In the genomic region with DNA sequence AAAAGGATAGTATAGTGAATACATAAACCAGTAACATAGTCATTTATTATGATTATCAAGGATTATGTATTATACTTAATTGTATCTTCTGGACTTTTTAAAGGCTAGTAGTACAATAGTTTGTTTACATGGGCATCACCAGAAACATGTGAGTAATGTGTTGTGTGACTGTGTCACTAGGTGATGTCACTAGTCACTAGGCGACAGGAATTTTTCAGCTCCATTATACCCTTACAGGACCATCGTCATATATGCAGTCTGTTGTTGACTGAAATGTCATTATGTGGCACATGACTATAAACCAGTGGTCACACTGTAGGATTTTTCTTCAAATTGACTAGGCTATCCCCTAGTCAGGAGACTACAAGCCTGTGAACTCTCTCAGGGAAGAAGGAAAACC, we compare ENCODE assay signal across 26 cellular contexts.
"Had no signal": no experiment of that assay in that cellular context is flagged by ENCODE, and none has a peak within 500 bp of the region (broad histone marks: within the 10 kb centered on the region; RNA-seq: fewer than 3 reads in every experiment).

No MANE protein-coding gene starts in this region.

- FAIRE-seq: endometrium, frontal cortex had no signal

- DNase-seq: cortex of kidney; effector memory CD8-positive, alpha-beta T cell; erythroblast; esophagus squamous epithelium; hypothalamus; immature natural killer cell; islet precursor cell; kidney glomerular epithelial cell; left ventricle myocardium superior; lower lobe of right lung; naive thymus-derived CD8-positive, alpha-beta T cell; occipital lobe; ovary; posterior cingulate gyrus; psoas muscle; right cardiac atrium; spleen; stimulated activated naive CD4-positive, alpha-beta T cell; stimulated activated naive CD8-positive, alpha-beta T cell treated with anti-CD3 and anti-CD28 coated beads, Interleukin-15, amount 100 ng/mL, for 72 hours; transverse colon; upper lobe of right lung; uterus had no signal

- H3K27me3 ChIP-seq: esophagus squamous epithelium, ovary, spleen, suprapubic skin, transverse colon, upper lobe of right lung, uterus had no signal

- H3K4me3 ChIP-seq: esophagus squamous epithelium, lower lobe of right lung, ovary, psoas muscle, skin epidermis, spleen, suprapubic skin, transverse colon, upper lobe of right lung, uterus had no signal

- ATAC-seq: effector memory CD8-positive, alpha-beta T cell; left ventricle myocardium superior; lower lobe of right lung; naive thymus-derived CD8-positive, alpha-beta T cell; psoas muscle; right cardiac atrium; stimulated activated naive CD8-positive, alpha-beta T cell treated with anti-CD3 and anti-CD28 coated beads, Interleukin-15, amount 100 ng/mL, for 72 hours; upper lobe of right lung had no signal

- H3K27ac Mint-ChIP-seq: effector memory CD8-positive, alpha-beta T cell; immature natural killer cell; naive thymus-derived CD8-positive, alpha-beta T cell; stimulated activated naive CD8-positive, alpha-beta T cell treated with anti-CD3 and anti-CD28 coated beads, Interleukin-15, amount 100 ng/mL, for 72 hours had no signal

- H3K36me3 ChIP-seq: esophagus squamous epithelium, lower lobe of right lung, ovary, spleen, suprapubic skin, transverse colon, upper lobe of right lung, uterus had no signal

- H3K27me3 Mint-ChIP-seq: effector memory CD8-positive, alpha-beta T cell; naive thymus-derived CD8-positive, alpha-beta T cell; stimulated activated naive CD8-positive, alpha-beta T cell treated with anti-CD3 and anti-CD28 coated beads, Interleukin-15, amount 100 ng/mL, for 72 hours had no signal

- H3K27ac ChIP-seq: esophagus squamous epithelium, lower lobe of right lung, ovary, psoas muscle, skin epidermis, spleen, suprapubic skin, transverse colon, upper lobe of right lung, uterus had no signal

- H3K36me3 Mint-ChIP-seq: immature natural killer cell had no signal

- H3K4me3 Mint-ChIP-seq: effector memory CD8-positive, alpha-beta T cell; immature natural killer cell; naive thymus-derived CD8-positive, alpha-beta T cell; stimulated activated naive CD8-positive, alpha-beta T cell treated with anti-CD3 and anti-CD28 coated beads, Interleukin-15, amount 100 ng/mL, for 72 hours had no signal

- H3K4me1 Mint-ChIP-seq: immature natural killer cell; naive thymus-derived CD8-positive, alpha-beta T cell; stimulated activated naive CD8-positive, alpha-beta T cell treated with anti-CD3 and anti-CD28 coated beads, Interleukin-15, amount 100 ng/mL, for 72 hours had no signal

- H3K4me1 ChIP-seq: esophagus squamous epithelium, lower lobe of right lung, psoas muscle, spleen, suprapubic skin, transverse colon, upper lobe of right lung, uterus had no signal

- H3K9me3 ChIP-seq: ovary, psoas muscle, suprapubic skin, transverse colon, upper lobe of right lung, uterus had no signal
